ENCODE assay signal across 1 cellular context in genomic region chr19:17081672-17082630, GRCh38.
TF ChIP-seq lines count a peak whose summit lies in the region.

No MANE protein-coding gene starts in this region.

TF ChIP-seq in H1, 55 proteins besides CTCF, POLR2A, EP300 and RAD21:
- TF ChIP-seq SIX5 (IDR thresholded peaks at IDR 0.05; ENCODE audit: low read depth, low read length): no peak
- no peak for TF ChIP-seq ASH2L (IDR thresholded peaks at IDR 0.05; ENCODE audit: low read length)
- TF ChIP-seq SIN3A (conservative IDR thresholded peaks at IDR 0.05 in 1 of 2, IDR thresholded peaks at IDR 0.05 in 1 of 2; ENCODE audit: low read depth in 1 of 2, low read length in 2 of 2): no peak
- TF ChIP-seq RNF2 (IDR thresholded peaks at IDR 0.05; ENCODE audit: borderline replicate concordance, low read depth, low read length, missing control alignments, poor library complexity, severe bottlenecking): no peak
